ENCODE assay signal across 21 cellular contexts in genomic region chr10:48923763-48924162, GRCh38. TPM values are rescaled to one million over a fixed set of nuclear protein-coding genes. Genes with fewer than 3 reads are reported as not detected.
A peak's percentile ranks its signal among the peaks of the same experiment; 100 is the strongest.
DNase-seq lines count a peak whose midpoint lies in the region; ATAC-seq and TF ChIP-seq lines count a peak whose summit lies in the region.
"Had no signal": no experiment of that assay in that cellular context is flagged by ENCODE, and none has a peak within 500 bp of the region (broad histone marks: within the 10 kb centered on the region; RNA-seq: fewer than 3 reads in every experiment).

No MANE protein-coding gene starts in this region.

- no peak overlapping the region for H3K4me3 Mint-ChIP-seq in stimulated activated naive CD8-positive, alpha-beta T cell treated with anti-CD3 and anti-CD28 coated beads, Interleukin-15, amount 100 ng/mL, for 72 hours
- no peak overlapping the region for H3K4me3 Mint-ChIP-seq in endodermal cell
- H3K4me3 Mint-ChIP-seq in stimulated activated effector memory CD8-positive, alpha-beta T cell treated with anti-CD3 and anti-CD28 coated beads, Interleukin-12 subunit alpha, Interleukin-12 subunit beta, amount 100 ng/mL, for 72 hours = no peak overlapping the region
- no peak overlapping the region for H3K4me3 Mint-ChIP-seq in activated CD4-positive, alpha-beta memory T cell treated with anti-CD3 and anti-CD28 coated beads for 36 hours
- H3K4me3 Mint-ChIP-seq: CD4-positive, CD25-positive, alpha-beta regulatory T cell; CD8-positive, alpha-beta memory T cell had no signal

- no peaks in the 10 kb centered on the region for H3K36me3 ChIP-seq in endodermal cell (ENCODE audit: control insufficient read depth, insufficient read depth, low read length)
- H3K36me3 ChIP-seq: BE2C had no signal

- POLR2A ChIA-PET in activated CD4-positive, alpha-beta memory T cell treated with anti-CD3 and anti-CD28 coated beads for 36 hours (lab: Charles Lee) = no interaction called here

- no peak for TF ChIP-seq CTCF in endodermal cell (conservative IDR thresholded peaks at IDR 0.05)

- no peaks in the 10 kb centered on the region for H3K4me1 Mint-ChIP-seq in stimulated activated naive CD8-positive, alpha-beta T cell treated with anti-CD3 and anti-CD28 coated beads, Interleukin-15, amount 100 ng/mL, for 72 hours
- H3K4me1 Mint-ChIP-seq in endodermal cell = peaks cover 4% of the 10 kb centered on the region
- no peaks in the 10 kb centered on the region for H3K4me1 Mint-ChIP-seq in stimulated activated effector memory CD8-positive, alpha-beta T cell treated with anti-CD3 and anti-CD28 coated beads, Interleukin-12 subunit alpha, Interleukin-12 subunit beta, amount 100 ng/mL, for 72 hours
- no peaks in the 10 kb centered on the region for H3K4me1 Mint-ChIP-seq in activated CD4-positive, alpha-beta memory T cell treated with anti-CD3 and anti-CD28 coated beads for 36 hours (ENCODE audit: low read depth)
- H3K4me1 Mint-ChIP-seq: CD4-positive, CD25-positive, alpha-beta regulatory T cell; CD8-positive, alpha-beta memory T cell had no signal

- no peaks in the 10 kb centered on the region for H3K27me3 ChIP-seq in endodermal cell (ENCODE audit: control insufficient read depth, insufficient read depth, low read length, poor library complexity, severe bottlenecking)
- H3K27me3 ChIP-seq: BE2C had no signal

- no peaks in the 10 kb centered on the region for H3K4me1 ChIP-seq in endodermal cell (ENCODE audit: control insufficient read depth, insufficient read depth, low read length)
- H3K4me1 ChIP-seq: BE2C had no signal

- H3K27ac Mint-ChIP-seq in stimulated activated naive CD8-positive, alpha-beta T cell treated with anti-CD3 and anti-CD28 coated beads, Interleukin-15, amount 100 ng/mL, for 72 hours = no peak overlapping the region
- H3K27ac Mint-ChIP-seq in endodermal cell = no peak overlapping the region
- no peak overlapping the region for H3K27ac Mint-ChIP-seq in stimulated activated effector memory CD8-positive, alpha-beta T cell treated with anti-CD3 and anti-CD28 coated beads, Interleukin-12 subunit alpha, Interleukin-12 subunit beta, amount 100 ng/mL, for 72 hours
- no peak overlapping the region for H3K27ac Mint-ChIP-seq in activated CD4-positive, alpha-beta memory T cell treated with anti-CD3 and anti-CD28 coated beads for 36 hours
- H3K27ac Mint-ChIP-seq: CD4-positive, CD25-positive, alpha-beta regulatory T cell; CD8-positive, alpha-beta memory T cell had no signal

- CTCF ChIA-PET in activated CD4-positive, alpha-beta memory T cell treated with anti-CD3 and anti-CD28 coated beads for 36 hours (lab: Charles Lee) = no interaction called here

- no peaks in the 10 kb centered on the region for H3K27me3 Mint-ChIP-seq in stimulated activated naive CD8-positive, alpha-beta T cell treated with anti-CD3 and anti-CD28 coated beads, Interleukin-15, amount 100 ng/mL, for 72 hours
- H3K27me3 Mint-ChIP-seq in endodermal cell (ENCODE audit: insufficient read depth) = peaks cover 8% of the 10 kb centered on the region
- peaks cover 4% of the 10 kb centered on the region for H3K27me3 Mint-ChIP-seq in activated CD4-positive, alpha-beta memory T cell treated with anti-CD3 and anti-CD28 coated beads for 36 hours

- WGBS in endodermal cell (ENCODE audit: insufficient coverage in 1 of 2, insufficient read length in 1 of 2), 2 experiments = 69 to 79% methylated on average over 3 of the region's 3 CpGs

- intact Hi-C loops in activated CD4-positive, alpha-beta memory T cell treated with anti-CD3 and anti-CD28 coated beads for 36 hours (cut with micrococcal nuclease) = no loop called here

- H3K9me3 Mint-ChIP-seq in stimulated activated naive CD8-positive, alpha-beta T cell treated with anti-CD3 and anti-CD28 coated beads, Interleukin-15, amount 100 ng/mL, for 72 hours = no peaks in the 10 kb centered on the region
- H3K9me3 Mint-ChIP-seq in endodermal cell = no peaks in the 10 kb centered on the region
- no peaks in the 10 kb centered on the region for H3K9me3 Mint-ChIP-seq in stimulated activated effector memory CD8-positive, alpha-beta T cell treated with anti-CD3 and anti-CD28 coated beads, Interleukin-12 subunit alpha, Interleukin-12 subunit beta, amount 100 ng/mL, for 72 hours
- H3K9me3 Mint-ChIP-seq in activated CD4-positive, alpha-beta memory T cell treated with anti-CD3 and anti-CD28 coated beads for 36 hours = no peaks in the 10 kb centered on the region
- H3K9me3 Mint-ChIP-seq: CD4-positive, CD25-positive, alpha-beta regulatory T cell; CD8-positive, alpha-beta memory T cell had no signal

- no peak for DNase-seq in stimulated activated naive CD8-positive, alpha-beta T cell treated with anti-CD3 and anti-CD28 coated beads, Interleukin-15, amount 100 ng/mL, for 72 hours
- no peak for DNase-seq in stimulated activated naive CD8-positive, alpha-beta T cell treated with anti-CD3 and anti-CD28 coated beads, Interleukin-15, Interleukin-2, amounts not matched to agents 100 U/mL and 50 U/mL, for 24 hours
- DNase-seq in endodermal cell (peak; percentile 17), NCI-H1436 treated with DMSO at 0.1 percent for 48 hours (lab: John Stamatoyannopoulos, UW) (no peak), NCI-H2171 treated with DMSO at 0.1 percent for 48 hours (lab: John Stamatoyannopoulos, UW) (no peak)
- no peak for DNase-seq in stimulated activated effector memory CD8-positive, alpha-beta T cell treated with anti-CD3 and anti-CD28 coated beads, Interleukin-12 subunit alpha, Interleukin-12 subunit beta, amount 100 ng/mL, for 72 hours (ENCODE audit: low spot score in 2 of 2)
- DNase-seq in activated CD4-positive, alpha-beta memory T cell treated with anti-CD3 and anti-CD28 coated beads for 36 hours = no peak
- DNase-seq: ACHN; BE2C; C1 segment of cervical spinal cord; CD4-positive, CD25-positive, alpha-beta regulatory T cell; CD8-positive, alpha-beta memory T cell; COR-L47; DMS 273 treated with DMSO at 0.1 percent for 48 hours; DMS53; DND-41; EL; GOT3; H7 had no signal

- H3K9me3 ChIP-seq in endodermal cell (ENCODE audit: control insufficient read depth, low read length) = no peaks in the 10 kb centered on the region
- H3K9me3 ChIP-seq: BE2C had no signal

- H3K36me3 Mint-ChIP-seq in endodermal cell (ENCODE audit: low read depth) = no peaks in the 10 kb centered on the region
- H3K36me3 Mint-ChIP-seq in stimulated activated effector memory CD8-positive, alpha-beta T cell treated with anti-CD3 and anti-CD28 coated beads, Interleukin-12 subunit alpha, Interleukin-12 subunit beta, amount 100 ng/mL, for 72 hours = no peaks in the 10 kb centered on the region
- no peaks in the 10 kb centered on the region for H3K36me3 Mint-ChIP-seq in activated CD4-positive, alpha-beta memory T cell treated with anti-CD3 and anti-CD28 coated beads for 36 hours
- H3K36me3 Mint-ChIP-seq: CD4-positive, CD25-positive, alpha-beta regulatory T cell; CD8-positive, alpha-beta memory T cell had no signal

- ATAC-seq in stimulated activated naive CD8-positive, alpha-beta T cell treated with anti-CD3 and anti-CD28 coated beads, Interleukin-15, amount 100 ng/mL, for 72 hours = peak; percentile 23
- no peak for ATAC-seq in stimulated activated naive CD8-positive, alpha-beta T cell treated with anti-CD3 and anti-CD28 coated beads, Interleukin-15, Interleukin-2, amounts not matched to agents 100 U/mL and 50 U/mL, for 24 hours
- peak; percentile 35 for ATAC-seq in stimulated activated effector memory CD8-positive, alpha-beta T cell treated with anti-CD3 and anti-CD28 coated beads, Interleukin-12 subunit alpha, Interleukin-12 subunit beta, amount 100 ng/mL, for 72 hours
- ATAC-seq: GM12878 had no signal

- no peak overlapping the region for H3K4me3 ChIP-seq in endodermal cell (ENCODE audit: low read length)
- H3K4me3 ChIP-seq: GM12878 had no signal

- H3K9ac ChIP-seq in endodermal cell (ENCODE audit: extremely low read depth, low read length, poor library complexity, severe bottlenecking) = no peak overlapping the region

- no peak overlapping the region for H3K27ac ChIP-seq in endodermal cell (ENCODE audit: low read depth, low read length)

RNA-seq across cellular contexts. Expression of gene LRRC18, which starts 15.9 kb away (rescaled TPM):
- not detected for total RNA-seq in endodermal cell
- not detected for polyA plus RNA-seq in endodermal cell (2013, experiment 1 of 2)
- not detected for polyA plus RNA-seq in endodermal cell (2013, experiment 2 of 2)
- total RNA-seq in activated CD4-positive, alpha-beta memory T cell treated with anti-CD3 and anti-CD28 coated beads for 36 hours = not detected
- total RNA-seq: CD4-positive, CD25-positive, alpha-beta regulatory T cell; CD8-positive, alpha-beta memory T cell; G401; H7 had no signal
- polyA plus RNA-seq: CD4-positive, CD25-positive, alpha-beta regulatory T cell; CD8-positive, alpha-beta memory T cell had no signal
